In genomic region chr12:3631272-3631637, GRCh38 we compare ENCODE assay signal across 19 cellular contexts.
"Had no signal": no experiment of that assay in that cellular context is flagged by ENCODE, and none has a peak within 500 bp of the region (broad histone marks: within the 10 kb centered on the region; RNA-seq: fewer than 3 reads in every experiment).

No MANE protein-coding gene starts in this region.

- H3K9me3 Mint-ChIP-seq: mesothelial cell of epicardium; nephron; neural progenitor cell; stimulated activated naive B cell treated with anti-CD40 and anti-IgM and Interleukin-4, amounts not matched to agents 10 μg/mL and 1 μg/mL and 100 μg/mL, for 72 hours; stimulated activated naive CD8-positive, alpha-beta T cell treated with anti-CD3 and anti-CD28 coated beads, Interleukin-15, Interleukin-2, amounts not matched to agents 100 ng/mL and 50 ng/mL, for 24 hours had no signal

- H3K4me3 ChIP-seq: neural progenitor cell, psoas muscle, skin epidermis, spleen, thoracic aorta, transverse colon, upper lobe of right lung, uterus had no signal

- H3K27ac ChIP-seq: neural progenitor cell, psoas muscle, skin epidermis, spleen, thoracic aorta, transverse colon, upper lobe of right lung, uterus had no signal

- H3K27me3 Mint-ChIP-seq: naive thymus-derived CD4-positive, alpha-beta T cell; stimulated activated naive B cell treated with anti-CD40 and anti-IgM and Interleukin-4, amounts not matched to agents 10 μg/mL and 1 μg/mL and 100 μg/mL, for 72 hours; stimulated activated naive CD8-positive, alpha-beta T cell treated with anti-CD3 and anti-CD28 coated beads, Interleukin-15, Interleukin-2, amounts not matched to agents 100 ng/mL and 50 ng/mL, for 24 hours had no signal

- H3K4me3 Mint-ChIP-seq: mesothelial cell of epicardium; naive thymus-derived CD4-positive, alpha-beta T cell; nephron; neural progenitor cell; stimulated activated naive B cell treated with anti-CD40 and anti-IgM and Interleukin-4, amounts not matched to agents 10 μg/mL and 1 μg/mL and 100 μg/mL, for 72 hours; stimulated activated naive CD8-positive, alpha-beta T cell treated with anti-CD3 and anti-CD28 coated beads, Interleukin-15, Interleukin-2, amounts not matched to agents 100 ng/mL and 50 ng/mL, for 24 hours had no signal

- H3K27me3 ChIP-seq: neural progenitor cell, spleen, transverse colon, upper lobe of right lung, uterus had no signal

- H3K4me2 ChIP-seq: neural progenitor cell had no signal

- H3K27ac Mint-ChIP-seq: mesothelial cell of epicardium; nephron; stimulated activated naive CD8-positive, alpha-beta T cell treated with anti-CD3 and anti-CD28 coated beads, Interleukin-15, Interleukin-2, amounts not matched to agents 100 ng/mL and 50 ng/mL, for 24 hours had no signal

- DNase-seq: cortex of kidney; mesenchymal stem cell; naive thymus-derived CD4-positive, alpha-beta T cell; nucleus accumbens; psoas muscle; right cardiac atrium; spleen; stimulated activated CD4-positive, alpha-beta T cell treated with anti-CD3 and anti-CD28 coated beads, Interleukin-4, amount 100 ng/mL, for 4 hours; stimulated activated naive B cell treated with anti-CD40 and anti-IgM and Interleukin-4, amounts not matched to agents 10 μg/mL and 1 μg/mL and 100 μg/mL, for 72 hours; transverse colon; upper lobe of right lung; uterus had no signal

- ATAC-seq: left lobe of liver; naive thymus-derived CD4-positive, alpha-beta T cell; psoas muscle; right cardiac atrium; stimulated activated naive B cell treated with anti-CD40 and anti-IgM and Interleukin-4, amounts not matched to agents 10 μg/mL and 1 μg/mL and 100 μg/mL, for 72 hours; upper lobe of right lung had no signal

- H3K36me3 ChIP-seq: neural progenitor cell, thoracic aorta, upper lobe of right lung, uterus had no signal

- H3K36me3 Mint-ChIP-seq: mesothelial cell of epicardium, neural progenitor cell had no signal

- H3K4me1 ChIP-seq: psoas muscle, spleen, transverse colon, upper lobe of right lung, uterus had no signal

- H3K4me1 Mint-ChIP-seq: mesothelial cell of epicardium; stimulated activated naive B cell treated with anti-CD40 and anti-IgM and Interleukin-4, amounts not matched to agents 10 μg/mL and 1 μg/mL and 100 μg/mL, for 72 hours had no signal

- H3K9me3 ChIP-seq: psoas muscle, spleen, thoracic aorta, transverse colon, upper lobe of right lung, uterus had no signal
